Comparison of ENCODE assay signal across 12 cellular contexts in the genomic region with DNA sequence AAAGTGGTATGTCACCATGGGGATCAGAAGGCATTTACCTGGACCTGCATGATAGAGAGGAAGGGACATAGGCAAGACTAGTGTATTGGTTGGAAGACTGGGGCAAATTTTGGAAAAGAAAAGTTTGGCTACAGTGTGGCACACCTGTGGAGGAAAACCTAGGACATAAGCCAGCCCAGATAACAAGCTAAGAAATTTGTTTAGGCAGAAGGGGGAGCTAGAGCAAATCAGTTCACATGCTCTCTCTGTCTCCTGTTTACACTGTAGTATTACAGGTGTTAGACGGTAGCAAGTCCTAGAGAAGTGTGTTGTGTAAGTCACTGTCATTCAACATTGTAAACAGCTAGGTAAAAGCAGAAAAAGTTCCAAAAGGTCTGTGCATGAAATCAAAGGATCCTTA. TPM values are rescaled to one million over a fixed set of nuclear protein-coding genes. Genes with fewer than 3 reads are reported as not detected.
DNase-seq lines count a peak whose midpoint lies in the region; ATAC-seq, FAIRE-seq and TF ChIP-seq lines count a peak whose summit lies in the region.
"Had no signal": no experiment of that assay in that cellular context is flagged by ENCODE, and none has a peak within 500 bp of the region (broad histone marks: within the 10 kb centered on the region; RNA-seq: fewer than 3 reads in every experiment).

No MANE protein-coding gene starts in this region.

- TF ChIP-seq CTCF in LNCaP clone FGC (IDR thresholded peaks at IDR 0.05; ENCODE audit: control insufficient read depth, extremely low read depth, insufficient read depth) (peak; percentile 66), K562 (IDR thresholded peaks at IDR 0.05 in 2 of 3, conservative IDR thresholded peaks at IDR 0.05 in 1 of 3; ENCODE audit: insufficient read depth in 2 of 3, low read depth in 1 of 3, low read length in 3 of 3) (peak; percentile 57 to 79 (median 65)), liver (IDR thresholded peaks at IDR 0.05; ENCODE audit: low read depth, low read length, missing input control) (peak; percentile 38)

- peak; percentile 91 for ATAC-seq in K562
- no peak for ATAC-seq in HG03520 (IDR thresholded peaks at IDR 0.05; ENCODE audit: unreplicated experiment)
- ATAC-seq in GM21737 (IDR thresholded peaks at IDR 0.05; ENCODE audit: unreplicated experiment), result no peak

- H3K4me3 ChIP-seq in LNCaP clone FGC (ENCODE audit: low read depth, low read length), result no peak overlapping the region
- no peak overlapping the region for H3K4me3 ChIP-seq in K562
- H3K4me3 ChIP-seq in liver (ENCODE audit: low read depth in 1 of 3, low read length in 3 of 3), result no peak overlapping the region
- H3K4me3 ChIP-seq: PC-9, stomach had no signal

- H3K4me2 ChIP-seq in K562 (ENCODE audit: insufficient read depth, low read length), result no peak overlapping the region; the same call in 1 of the 2 replicates
- H3K4me2 ChIP-seq: PC-9 had no signal

- H3K4me1 ChIP-seq in K562 (replicated peaks in 1 of 2; ENCODE audit: control insufficient read depth in 2 of 2, insufficient read depth in 2 of 2, low read length in 2 of 2) (peaks cover 0 to 35% of the 10 kb centered on the region in 2 experiments; a peak in 4 of 5 replicates), liver (ENCODE audit: control insufficient read depth in 4 of 4, insufficient read depth in 4 of 4, low read length in 3 of 4) (peaks cover 0 to 5% (median 5%) of the 10 kb centered on the region in 4 donors)
- H3K4me1 ChIP-seq: stomach had no signal

- CTCF ChIA-PET in K562 (lab: Yijun Ruan, JAX; ENCODE audit: low intra/inter-chr PET ratio), result interaction anchor here (1.2 to 4.1 kb wide), 2 partner anchors 105 to 145 kb away, joined by 3 to 32 read pairs; no protein-coding TSS in a partner anchor

- in situ Hi-C loops in K562 (cut with MboI), result loop anchor here (5.0 kb wide), 2 partner anchors 35 to 105 kb away; no protein-coding TSS in a partner anchor

- peak overlapping the region; percentile 47 for H2AFZ ChIP-seq in K562 (ENCODE audit: low read depth, low read length)
- H2AFZ ChIP-seq: PC-9 had no signal

- TF ChIP-seq RAD21 in K562 (CRISPR knock-in tag; conservative IDR thresholded peaks at IDR 0.05 in 1 of 2, IDR thresholded peaks at IDR 0.05 in 1 of 2) (peak; percentile 84 to 95), liver (IDR thresholded peaks at IDR 0.05) (peak; percentile 81 to 86)

- H4K20me1 ChIP-seq in K562 (replicated peaks; ENCODE audit: control insufficient read depth, insufficient read depth, low read length), result no peaks in the 10 kb centered on the region

- peak; percentile 20 for DNase-seq in ELR (ENCODE audit: low read depth)
- peak; percentile 45 for DNase-seq in LNCaP clone FGC (ENCODE audit: low read depth)
- DNase-seq in K562 (ENCODE audit: extremely low read depth in 1 of 4, low spot score in 3 of 4), result peak in 2 of 4 experiments; percentile 43 to 64
- no peak for DNase-seq in GOT3 (lab: John Stamatoyannopoulos, UW)
- DNase-seq in effector CD4-positive, alpha-beta T cell, result no peak
- DNase-seq: activated CD4-positive, alpha-beta T cell treated with anti-CD3 and anti-CD28 coated beads, Interleukin-2, amount 50 U/mL, for 1 hour; activated naive CD8-positive, alpha-beta T cell treated with anti-CD3 and anti-CD28 coated beads, Interleukin-2, amount 10 ng/mL, durations not matched to agents 7 days and 5 days; PC-9; stomach had no signal

- intact Hi-C loops in K562 (cut with micrococcal nuclease), result loop anchor here (1.0 kb wide), 3 partner anchors 34 to 144 kb away; no protein-coding TSS in a partner anchor

- TF ChIP-seq EP300 in K562 (IDR thresholded peaks at IDR 0.05; ENCODE audit: low read length), result peak; percentile 4; the same call in 1 of the 2 replicates

- BruUV-seq in K562 (replicated peaks; lab: Mats Ljungman, UMichigan), result no TSS peak

- no peaks in the 10 kb centered on the region for H3K9me1 ChIP-seq in K562 (ENCODE audit: control insufficient read depth, insufficient read depth, low read length)

- no peak overlapping the region for H3K27ac ChIP-seq in K562 (ENCODE audit: extremely low read depth, low read depth, low read length)
- H3K27ac ChIP-seq in liver (ENCODE audit: low read depth in 1 of 2, low read length in 2 of 2), result no peak overlapping the region
- H3K27ac ChIP-seq: PC-9, stomach had no signal

- H3K36me3 ChIP-seq in K562 (ENCODE audit: control insufficient read depth, insufficient read depth, low read length) (no peaks in the 10 kb centered on the region), liver (ENCODE audit: control insufficient read depth in 4 of 4, insufficient read depth in 3 of 4, low read depth in 1 of 4, low read length in 3 of 4) (no peaks in the 10 kb centered on the region)
- H3K36me3 ChIP-seq: stomach had no signal

- H3K79me2 ChIP-seq in K562 (ENCODE audit: control insufficient read depth, insufficient read depth, low read length), result no peaks in the 10 kb centered on the region

- POLR2A ChIA-PET in K562 (lab: Yijun Ruan, JAX), result interaction anchor here (0.6 to 1.9 kb wide), 6 partner anchors 9 to 375 kb away, joined by 3 to 5 read pairs (median 4); no protein-coding TSS in a partner anchor

- no peaks in the 10 kb centered on the region for H3K9me3 ChIP-seq in K562 (replicated peaks; ENCODE audit: control insufficient read depth, insufficient read depth, low read depth, low read length)
- H3K9me3 ChIP-seq in liver (ENCODE audit: control insufficient read depth in 4 of 4, low read length in 3 of 4), result no peaks in the 10 kb centered on the region
- H3K9me3 ChIP-seq: stomach had no signal

- H3K9ac ChIP-seq in K562 (ENCODE audit: insufficient read depth in 1 of 2, low read depth in 2 of 2, low read length in 2 of 2) (no peak overlapping the region), liver (ENCODE audit: low read depth in 1 of 2, low read length in 2 of 2) (peak overlapping the region in 1 of 2 donors; percentile 36)

- H3K27me3 ChIP-seq in K562 (ENCODE audit: control insufficient read depth in 2 of 2, insufficient read depth in 2 of 2, low read length in 2 of 2) (no peaks in the 10 kb centered on the region), liver (ENCODE audit: control insufficient read depth in 4 of 4, insufficient read depth in 4 of 4, low read length in 3 of 4) (no peaks in the 10 kb centered on the region)

- no peak for TF ChIP-seq POLR2A in K562 (conservative IDR thresholded peaks at IDR 0.05)

- FAIRE-seq in K562 (lab: Jason Lieb, UNC), result peak; percentile 89

- WGBS in K562 (ENCODE audit: insufficient coverage, low coverage, missing lambda C conversion rate), result 0% methylated on average over 1 of the region's 1 CpG
- WGBS in liver, result 9% methylated on average over 1 of the region's 1 CpG

TF ChIP-seq in K562, 482 proteins besides CTCF, POLR2A, EP300 and RAD21 (continues in another document):
- TF ChIP-seq MNT (conservative IDR thresholded peaks at IDR 0.05) (0 out of 4 replicates have a peak, but pooled peaks of 1 of the 2 experiments have one; percentile 37), TBL1XR1 (IDR thresholded peaks at IDR 0.05; ENCODE audit: low read length in 2 of 2) (peak in 1 of 2 experiments; percentile 17; a peak in 1 of 4 replicates)

TF ChIP-seq in liver, 16 proteins besides CTCF, POLR2A, EP300 and RAD21:
- TF ChIP-seq HNF4G (IDR thresholded peaks at IDR 0.05), result no peak
- peak; percentile 97 for TF ChIP-seq FOXA2 (IDR thresholded peaks at IDR 0.05)
- TF ChIP-seq HNF4A (conservative IDR thresholded peaks at IDR 0.05), result peak; percentile 41 to 45
- peak; percentile 91 for TF ChIP-seq FOXA1 (IDR thresholded peaks at IDR 0.05)
- TF ChIP-seq RXRA (IDR thresholded peaks at IDR 0.05), result peak; percentile 52 to 59
- no peak for TF ChIP-seq ZBTB33 (IDR thresholded peaks at IDR 0.05)

RNA-seq across cellular contexts. Expression of gene ALDH1A2, which starts 11.9 kb away (rescaled TPM):
- total RNA-seq in K562 (2011; cell fraction: chromatin; rRNA removed; ENCODE audit: low replicate concordance), result 198 and 216 TPM in 2 replicates
- 93.6 and 103 TPM in 2 replicates for total RNA-seq in K562 (2011; cell fraction: nucleolus; rRNA removed)
- total RNA-seq in K562 (2011; cell fraction: nucleoplasm; rRNA removed), result 137 and 198 TPM in 2 replicates
- 231 and 291 TPM in 2 replicates for total RNA-seq in K562 (2014; rRNA removed)
- 333 and 354 TPM in 2 replicates for total RNA-seq in K562 (2014; rRNA removed; fragmentation: Illumina TruSeq; extraction: Trizol)
- total RNA-seq in K562 (2015; rRNA removed; fragmentation: Illumina TruSeq; extraction: Trizol), result 328 and 338 TPM in 2 replicates
- total RNA-seq in K562 (2021), result 393 and 398 TPM in 2 replicates
- polyA plus RNA-seq in K562 (2011; rRNA removed), result 357 and 368 TPM in 2 replicates
- 230 and 238 TPM in 2 replicates for polyA plus RNA-seq in K562 (2011; cell fraction: cytosol; rRNA removed)
- polyA plus RNA-seq in K562 (2011; cell fraction: nucleus; rRNA removed), result 194 and 196 TPM in 2 replicates
- polyA plus RNA-seq in K562 (2012), result 303 and 340 TPM in 2 replicates
- 310 and 328 TPM in 2 replicates for polyA plus RNA-seq in K562 (2014; fragmentation: Illumina TruSeq; extraction: Trizol)
- polyA plus RNA-seq in K562 (2014; fragmentation: Nextera tagmentation; extraction: Ambion mirVana), result 100 to 1,000 TPM; 115 to 185 TPM
- 347 and 404 TPM in 2 replicates for polyA plus RNA-seq in K562 (2014; rRNA removed)
- 402 and 407 TPM in 2 replicates for polyA minus RNA-seq in K562 (2011; rRNA and poly(A)+ RNA removed)
- 228 and 368 TPM in 2 replicates for polyA minus RNA-seq in K562 (2011; cell fraction: cytosol; rRNA and poly(A)+ RNA removed)
- 133 and 189 TPM in 2 replicates for polyA minus RNA-seq in K562 (2011; cell fraction: nucleus; rRNA and poly(A)+ RNA removed)
- total RNA-seq in liver, result 10 to 100 TPM in 1 of 2 donors, 1 to 10 TPM in 1; 1.2 to 22.7 TPM
- polyA plus RNA-seq in liver, result 10 to 100 TPM; 13.4 to 14.5 TPM

Comparison
In these comparisons a context has a peak if more than half of its experiments do, and no peak if none do; other contexts are left out.
1. DNase-seq: peak in ELR (single experiment) and LNCaP clone FGC (single experiment); none in GOT3 (single experiment) and effector CD4-positive, alpha-beta T cell (single experiment).
2. Peak in every context shown above with its lines, with median percentiles within 50 percentile points of each other: CTCF ChIP-seq.